Comparison of ENCODE assay signal across 16 cellular contexts in genomic region chr9:21078702-21079101, GRCh38. TPM values are rescaled to one million over a fixed set of nuclear protein-coding genes. Genes with fewer than 3 reads are reported as not detected.
DNase-seq lines count a peak whose midpoint lies in the region; ATAC-seq and TF ChIP-seq lines count a peak whose summit lies in the region.
"Had no signal": no experiment of that assay in that cellular context is flagged by ENCODE, and none has a peak within 500 bp of the region (broad histone marks: within the 10 kb centered on the region; RNA-seq: fewer than 3 reads in every experiment).

No MANE protein-coding gene starts in this region.

- peaks cover 7% of the 10 kb centered on the region for H3K27me3 Mint-ChIP-seq in activated CD8-positive, alpha-beta memory T cell treated with anti-CD3 and anti-CD28 coated beads, Interleukin-2, amount 10 ng/mL, durations not matched to agents 7 days and 5 days
- peaks cover 22% of the 10 kb centered on the region for H3K27me3 Mint-ChIP-seq in activated T-helper 2 cell treated with anti-CD3 and anti-CD28 coated beads, Interferon-gamma antibody, Interleukin-2, Interleukin-4, amounts not matched to agents 10 μg/mL and 5 μg/mL and 100 μg/mL, durations not matched to agents 14 hours and 24 hours and 36 hours (ENCODE audit: low read depth)
- peaks cover 0 to 20% (median 0%) of the 10 kb centered on the region in 5 donors for H3K27me3 Mint-ChIP-seq in naive thymus-derived CD4-positive, alpha-beta T cell

- peaks cover 15% of the 10 kb centered on the region for H3F3A ChIP-seq in Loucy (ENCODE audit: low read depth)

- H3K9me3 Mint-ChIP-seq in activated CD8-positive, alpha-beta memory T cell treated with anti-CD3 and anti-CD28 coated beads, Interleukin-2, amount 10 ng/mL, durations not matched to agents 7 days and 5 days (ENCODE audit: low read depth) = no peaks in the 10 kb centered on the region
- H3K9me3 Mint-ChIP-seq in activated T-helper 2 cell treated with anti-CD3 and anti-CD28 coated beads, Interferon-gamma antibody, Interleukin-2, Interleukin-4, amounts not matched to agents 10 μg/mL and 5 μg/mL and 100 μg/mL, durations not matched to agents 14 hours and 24 hours and 36 hours = peaks cover 9% of the 10 kb centered on the region
- H3K9me3 Mint-ChIP-seq in naive thymus-derived CD4-positive, alpha-beta T cell = peaks cover 0 to 4% (median 0%) of the 10 kb centered on the region in 11 donors

- no peak overlapping the region for H3K27ac ChIP-seq in naive thymus-derived CD4-positive, alpha-beta T cell (ENCODE audit: low read depth, low read length)
- H3K27ac ChIP-seq: psoas muscle, uterus had no signal

- DNase-seq in activated CD8-positive, alpha-beta memory T cell treated with anti-CD3 and anti-CD28 coated beads, Interleukin-2, amount 10 ng/mL, durations not matched to agents 7 days and 5 days = no peak
- no peak for DNase-seq in activated CD8-positive, alpha-beta memory T cell treated with anti-CD3 and anti-CD28 coated beads for 24 hours
- DNase-seq in activated T-helper 2 cell treated with anti-CD3 and anti-CD28 coated beads, Interferon-gamma antibody, Interleukin-2, Interleukin-4, amounts not matched to agents 10 μg/mL and 5 μg/mL and 100 μg/mL, durations not matched to agents 14 hours and 24 hours and 36 hours (ENCODE audit: low spot score) = no peak
- DNase-seq in naive thymus-derived CD4-positive, alpha-beta T cell = peak in 3 of 9 donors; percentile 2 to 19 (median 8)
- DNase-seq: activated CD4-positive, alpha-beta T cell treated with anti-CD3 and anti-CD28 coated beads for 4 hours; central memory CD4-positive, alpha-beta T cell; midbrain; NCI-H2029 treated with DMSO at 0.1 percent for 48 hours; NK-92 treated with Interleukin-12 subunit alpha and Interleukin-12 subunit beta, amount 100 ng/mL, for 24 hours; psoas muscle; uterus had no signal

- peaks cover 7% of the 10 kb centered on the region for H3K36me3 Mint-ChIP-seq in activated CD8-positive, alpha-beta memory T cell treated with anti-CD3 and anti-CD28 coated beads, Interleukin-2, amount 10 ng/mL, durations not matched to agents 7 days and 5 days
- H3K36me3 Mint-ChIP-seq in activated T-helper 2 cell treated with anti-CD3 and anti-CD28 coated beads, Interferon-gamma antibody, Interleukin-2, Interleukin-4, amounts not matched to agents 10 μg/mL and 5 μg/mL and 100 μg/mL, durations not matched to agents 14 hours and 24 hours and 36 hours (ENCODE audit: low read depth) = no peaks in the 10 kb centered on the region
- H3K36me3 Mint-ChIP-seq in naive thymus-derived CD4-positive, alpha-beta T cell = peaks cover 0 to 5% (median 0%) of the 10 kb centered on the region in 5 donors

- no peak overlapping the region for H3K4me2 ChIP-seq in Loucy (ENCODE audit: low read depth, low read length, poor library complexity, severe bottlenecking)

- no peak overlapping the region for H3K9ac ChIP-seq in Loucy (ENCODE audit: low read depth, low read length, poor library complexity, severe bottlenecking)

- peak overlapping the region; percentile 71; the same call in 1 of the 2 replicates for H2AFZ ChIP-seq in Loucy (ENCODE audit: low read length)

- no peaks in the 10 kb centered on the region for H3K9me2 ChIP-seq in Loucy (replicated peaks; ENCODE audit: low read depth, low read length)

- H3K4me3 ChIP-seq in Loucy (ENCODE audit: low read length, poor library complexity, severe bottlenecking) = no peak overlapping the region
- no peak overlapping the region for H3K4me3 ChIP-seq in naive thymus-derived CD4-positive, alpha-beta T cell (ENCODE audit: low read length)
- H3K4me3 ChIP-seq: psoas muscle, uterus had no signal

- no peaks in the 10 kb centered on the region for H3K9me3 ChIP-seq in Loucy (ENCODE audit: insufficient read depth, low read depth, low read length)
- no peaks in the 10 kb centered on the region for H3K9me3 ChIP-seq in naive thymus-derived CD4-positive, alpha-beta T cell (ENCODE audit: control insufficient read depth in 2 of 3, low read length in 3 of 3)
- H3K9me3 ChIP-seq: psoas muscle, uterus had no signal

- TF ChIP-seq CTCF in Loucy (conservative IDR thresholded peaks at IDR 0.05; ENCODE audit: low read length) = peak; percentile 68

- POLR2A ChIA-PET in naive thymus-derived CD4-positive, alpha-beta T cell (lab: Charles Lee) = interaction anchor here (0.9 to 1.5 kb wide), 4 partner anchors 19 to 1731 kb away, joined by 3 to 4 read pairs (median 3); no protein-coding TSS in a partner anchor

- intact Hi-C loops in activated T-helper 2 cell treated with anti-CD3 and anti-CD28 coated beads, Interferon-gamma antibody, Interleukin-2, Interleukin-4, amounts not matched to agents 10 μg/mL and 5 μg/mL and 100 μg/mL, durations not matched to agents 14 hours and 24 hours and 36 hours (cut with micrococcal nuclease) = loop anchor here (5.0 kb wide), 1 partner anchor 34 kb away; no protein-coding TSS in a partner anchor
- intact Hi-C loops in naive thymus-derived CD4-positive, alpha-beta T cell (cut with micrococcal nuclease) = loop anchor here (1.0 kb wide), 1 partner anchor 33 kb away; no protein-coding TSS in a partner anchor

- peak overlapping the region; percentile 12 for H3K27ac Mint-ChIP-seq in activated CD8-positive, alpha-beta memory T cell treated with anti-CD3 and anti-CD28 coated beads, Interleukin-2, amount 10 ng/mL, durations not matched to agents 7 days and 5 days
- H3K27ac Mint-ChIP-seq in activated T-helper 2 cell treated with anti-CD3 and anti-CD28 coated beads, Interferon-gamma antibody, Interleukin-2, Interleukin-4, amounts not matched to agents 10 μg/mL and 5 μg/mL and 100 μg/mL, durations not matched to agents 14 hours and 24 hours and 36 hours = peak overlapping the region; percentile 7
- H3K27ac Mint-ChIP-seq in naive thymus-derived CD4-positive, alpha-beta T cell = peak overlapping the region in 4 of 9 donors; percentile 15 to 42 (median 31)

- CTCF ChIA-PET in activated CD8-positive, alpha-beta memory T cell treated with anti-CD3 and anti-CD28 coated beads, Interleukin-2, amount 10 ng/mL, durations not matched to agents 7 days and 5 days (lab: Charles Lee) = interaction anchor here (0.6 to 3.1 kb wide), 10 partner anchors 11 to 138 kb away, joined by 3 to 20 read pairs (median 4); partner anchors contain the start of gene HACD4
- CTCF ChIA-PET in naive thymus-derived CD4-positive, alpha-beta T cell (lab: Charles Lee) = interaction anchor here (0.5 to 2.9 kb wide), 7 partner anchors 13 to 634 kb away, joined by 3 to 34 read pairs (median 4); no protein-coding TSS in a partner anchor

- H4K20me1 ChIP-seq in Loucy (ENCODE audit: insufficient read depth, low read length, poor library complexity, severe bottlenecking) = no peaks in the 10 kb centered on the region

- no peaks in the 10 kb centered on the region for H3K27me3 ChIP-seq in Loucy (ENCODE audit: insufficient read depth, low read length, poor library complexity, severe bottlenecking)
- no peaks in the 10 kb centered on the region for H3K27me3 ChIP-seq in naive thymus-derived CD4-positive, alpha-beta T cell (ENCODE audit: control insufficient read depth in 2 of 2, insufficient read depth in 2 of 2, low read length in 2 of 2)
- H3K27me3 ChIP-seq: uterus had no signal

- no peaks in the 10 kb centered on the region for H3K79me2 ChIP-seq in Loucy (ENCODE audit: insufficient read depth, low read length)

- H3K36me3 ChIP-seq in Loucy (ENCODE audit: insufficient read depth, low read length) = no peaks in the 10 kb centered on the region
- H3K36me3 ChIP-seq in naive thymus-derived CD4-positive, alpha-beta T cell (ENCODE audit: control insufficient read depth in 2 of 3, insufficient read depth in 3 of 3, low read length in 3 of 3) = no peaks in the 10 kb centered on the region
- H3K36me3 ChIP-seq: uterus had no signal

- H3K4me1 ChIP-seq in Loucy (ENCODE audit: insufficient read depth, low read length, poor library complexity, severe bottlenecking) = peaks cover 37% of the 10 kb centered on the region
- peaks cover 0 to 18% of the 10 kb centered on the region in 2 donors for H3K4me1 ChIP-seq in naive thymus-derived CD4-positive, alpha-beta T cell (ENCODE audit: control insufficient read depth in 2 of 2, insufficient read depth in 2 of 2, low read length in 2 of 2)
- H3K4me1 ChIP-seq: psoas muscle, uterus had no signal

- no peak overlapping the region for H3K4me3 Mint-ChIP-seq in activated CD8-positive, alpha-beta memory T cell treated with anti-CD3 and anti-CD28 coated beads, Interleukin-2, amount 10 ng/mL, durations not matched to agents 7 days and 5 days
- no peak overlapping the region for H3K4me3 Mint-ChIP-seq in activated T-helper 2 cell treated with anti-CD3 and anti-CD28 coated beads, Interferon-gamma antibody, Interleukin-2, Interleukin-4, amounts not matched to agents 10 μg/mL and 5 μg/mL and 100 μg/mL, durations not matched to agents 14 hours and 24 hours and 36 hours (ENCODE audit: low read depth)
- H3K4me3 Mint-ChIP-seq in naive thymus-derived CD4-positive, alpha-beta T cell = peak overlapping the region in 1 of 10 donors; percentile 26

- peak; percentile 54 for ATAC-seq in activated CD8-positive, alpha-beta memory T cell treated with anti-CD3 and anti-CD28 coated beads, Interleukin-2, amount 10 ng/mL, durations not matched to agents 7 days and 5 days
- peak; percentile 42 for ATAC-seq in naive thymus-derived CD4-positive, alpha-beta T cell
- ATAC-seq in HG03469 (IDR thresholded peaks at IDR 0.05; ENCODE audit: unreplicated experiment) (no peak), HG03442 (IDR thresholded peaks at IDR 0.05; ENCODE audit: unreplicated experiment) (no peak), HG02840 (IDR thresholded peaks at IDR 0.05; ENCODE audit: low FRiP score, unreplicated experiment) (no peak)
- ATAC-seq: psoas muscle had no signal

- H3K4me1 Mint-ChIP-seq in activated CD8-positive, alpha-beta memory T cell treated with anti-CD3 and anti-CD28 coated beads, Interleukin-2, amount 10 ng/mL, durations not matched to agents 7 days and 5 days = peaks cover 27% of the 10 kb centered on the region
- peaks cover 27% of the 10 kb centered on the region for H3K4me1 Mint-ChIP-seq in activated T-helper 2 cell treated with anti-CD3 and anti-CD28 coated beads, Interferon-gamma antibody, Interleukin-2, Interleukin-4, amounts not matched to agents 10 μg/mL and 5 μg/mL and 100 μg/mL, durations not matched to agents 14 hours and 24 hours and 36 hours (ENCODE audit: low read depth)
- H3K4me1 Mint-ChIP-seq in naive thymus-derived CD4-positive, alpha-beta T cell = peaks cover 23 to 40% (median 35%) of the 10 kb centered on the region in 7 donors

RNA-seq across cellular contexts. Expression of gene IFNB1, which starts 1.0 kb away (rescaled TPM):
- 1 to 10 TPM; 1.1 to 1.2 TPM for total RNA-seq in activated CD8-positive, alpha-beta memory T cell treated with anti-CD3 and anti-CD28 coated beads, Interleukin-2, amount 10 ng/mL, durations not matched to agents 7 days and 5 days
- not detected in 2 replicates for total RNA-seq in activated T-helper 2 cell treated with anti-CD3 and anti-CD28 coated beads, Interferon-gamma antibody, Interleukin-2, Interleukin-4, amounts not matched to agents 10 μg/mL and 5 μg/mL and 100 μg/mL, durations not matched to agents 14 hours and 24 hours and 36 hours
- not detected for total RNA-seq in naive thymus-derived CD4-positive, alpha-beta T cell
- not detected for polyA plus RNA-seq in naive thymus-derived CD4-positive, alpha-beta T cell
- total RNA-seq: psoas muscle, uterus had no signal
- polyA plus RNA-seq: esophagus, psoas muscle had no signal

RNA-seq across cellular contexts. Expression of gene HACD4, which starts 47.3 kb away (rescaled TPM):
- 10 to 100 TPM; 10.1 to 12.9 TPM for total RNA-seq in activated CD8-positive, alpha-beta memory T cell treated with anti-CD3 and anti-CD28 coated beads, Interleukin-2, amount 10 ng/mL, durations not matched to agents 7 days and 5 days
- total RNA-seq in activated T-helper 2 cell treated with anti-CD3 and anti-CD28 coated beads, Interferon-gamma antibody, Interleukin-2, Interleukin-4, amounts not matched to agents 10 μg/mL and 5 μg/mL and 100 μg/mL, durations not matched to agents 14 hours and 24 hours and 36 hours = 2.2 and 2.4 TPM in 2 replicates
- 10 to 100 TPM in 4 of 5 experiments, 1 to 10 TPM in 1; 9.3 to 15.2 (median 13.6) TPM for total RNA-seq in naive thymus-derived CD4-positive, alpha-beta T cell
- 1 to 10 TPM; 7.6 to 7.9 TPM for polyA plus RNA-seq in naive thymus-derived CD4-positive, alpha-beta T cell

Comparison
In these comparisons a context has a peak if more than half of its experiments do, and no peak if none do; other contexts are left out.
1. ATAC-seq: peak in activated CD8-positive, alpha-beta memory T cell treated with anti-CD3 and anti-CD28 coated beads, Interleukin-2, amount 10 ng/mL, durations not matched to agents 7 days and 5 days (single experiment) and naive thymus-derived CD4-positive, alpha-beta T cell (single experiment); none in HG03469 (single experiment), HG03442 (single experiment) and HG02840 (single experiment).